1 cellular context compared by ENCODE assay signal in the genomic region with DNA sequence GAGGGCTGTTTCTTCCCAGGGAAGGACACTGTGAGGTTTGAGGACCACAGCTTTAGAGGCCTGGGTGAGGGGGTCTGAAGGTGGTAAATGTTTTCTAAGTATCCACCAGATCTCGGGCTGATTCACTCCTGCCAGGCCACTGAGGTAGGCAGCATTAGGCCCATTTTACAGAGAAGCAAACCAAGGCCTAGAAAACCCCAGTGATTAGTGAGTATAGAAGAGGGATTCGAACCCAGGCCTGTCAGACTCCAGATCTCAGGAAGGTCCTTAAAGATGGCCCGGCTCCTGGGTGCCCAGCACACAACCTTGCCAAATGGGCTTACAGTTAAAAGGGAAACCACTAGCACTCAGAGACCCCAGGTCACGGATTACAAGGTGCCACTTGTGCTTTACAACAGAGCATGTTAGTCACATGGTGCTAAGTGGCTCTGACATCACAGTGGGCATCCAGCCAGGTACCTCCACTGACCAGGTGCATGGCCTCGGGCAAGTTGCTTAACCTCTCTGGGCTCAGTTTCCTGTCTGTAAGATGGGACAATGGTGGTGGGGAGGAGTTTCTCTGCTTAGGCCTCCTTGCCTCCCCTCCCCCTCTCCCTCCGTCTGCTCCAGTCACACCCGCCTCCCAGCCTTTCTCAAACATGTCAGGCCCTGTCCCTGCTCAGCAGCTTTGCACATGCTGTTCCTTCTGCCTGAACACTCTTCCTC.
TF ChIP-seq lines count a peak whose summit lies in the region.

No MANE protein-coding gene starts in this region.

TF ChIP-seq in H1, 55 proteins besides CTCF, POLR2A, EP300 and RAD21 (continued from another document):
- TF ChIP-seq, protein P1, sequence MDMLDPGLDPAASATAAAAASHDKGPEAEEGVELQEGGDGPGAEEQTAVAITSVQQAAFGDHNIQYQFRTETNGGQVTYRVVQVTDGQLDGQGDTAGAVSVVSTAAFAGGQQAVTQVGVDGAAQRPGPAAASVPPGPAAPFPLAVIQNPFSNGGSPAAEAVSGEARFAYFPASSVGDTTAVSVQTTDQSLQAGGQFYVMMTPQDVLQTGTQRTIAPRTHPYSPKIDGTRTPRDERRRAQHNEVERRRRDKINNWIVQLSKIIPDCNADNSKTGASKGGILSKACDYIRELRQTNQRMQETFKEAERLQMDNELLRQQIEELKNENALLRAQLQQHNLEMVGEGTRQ (IDR thresholded peaks at IDR 0.05; ENCODE audit: low read length), result no peak
- TF ChIP-seq CREB1 (IDR thresholded peaks at IDR 0.05) (no peak), KDM1A (IDR thresholded peaks at IDR 0.05; ENCODE audit: borderline replicate concordance, low read length) (no peak), SIN3A (conservative IDR thresholded peaks at IDR 0.05 in 1 of 2, IDR thresholded peaks at IDR 0.05 in 1 of 2; ENCODE audit: low read depth in 1 of 2, low read length in 2 of 2) (no peak), SUZ12 (IDR thresholded peaks at IDR 0.05; ENCODE audit: low read length) (no peak), YY1 (IDR thresholded peaks at IDR 0.05; ENCODE audit: low read depth, low read length) (no peak), FOSL1 (IDR thresholded peaks at IDR 0.05; ENCODE audit: insufficient read depth, low read depth, low read length) (no peak), PHF8 (conservative IDR thresholded peaks at IDR 0.05; ENCODE audit: low read depth, low read length) (no peak), SIRT6 (IDR thresholded peaks at IDR 0.05; ENCODE audit: low read length) (no peak), BRCA1 (IDR thresholded peaks at IDR 0.05; ENCODE audit: low read depth, low read length) (no peak)
- TF ChIP-seq, protein P2, sequence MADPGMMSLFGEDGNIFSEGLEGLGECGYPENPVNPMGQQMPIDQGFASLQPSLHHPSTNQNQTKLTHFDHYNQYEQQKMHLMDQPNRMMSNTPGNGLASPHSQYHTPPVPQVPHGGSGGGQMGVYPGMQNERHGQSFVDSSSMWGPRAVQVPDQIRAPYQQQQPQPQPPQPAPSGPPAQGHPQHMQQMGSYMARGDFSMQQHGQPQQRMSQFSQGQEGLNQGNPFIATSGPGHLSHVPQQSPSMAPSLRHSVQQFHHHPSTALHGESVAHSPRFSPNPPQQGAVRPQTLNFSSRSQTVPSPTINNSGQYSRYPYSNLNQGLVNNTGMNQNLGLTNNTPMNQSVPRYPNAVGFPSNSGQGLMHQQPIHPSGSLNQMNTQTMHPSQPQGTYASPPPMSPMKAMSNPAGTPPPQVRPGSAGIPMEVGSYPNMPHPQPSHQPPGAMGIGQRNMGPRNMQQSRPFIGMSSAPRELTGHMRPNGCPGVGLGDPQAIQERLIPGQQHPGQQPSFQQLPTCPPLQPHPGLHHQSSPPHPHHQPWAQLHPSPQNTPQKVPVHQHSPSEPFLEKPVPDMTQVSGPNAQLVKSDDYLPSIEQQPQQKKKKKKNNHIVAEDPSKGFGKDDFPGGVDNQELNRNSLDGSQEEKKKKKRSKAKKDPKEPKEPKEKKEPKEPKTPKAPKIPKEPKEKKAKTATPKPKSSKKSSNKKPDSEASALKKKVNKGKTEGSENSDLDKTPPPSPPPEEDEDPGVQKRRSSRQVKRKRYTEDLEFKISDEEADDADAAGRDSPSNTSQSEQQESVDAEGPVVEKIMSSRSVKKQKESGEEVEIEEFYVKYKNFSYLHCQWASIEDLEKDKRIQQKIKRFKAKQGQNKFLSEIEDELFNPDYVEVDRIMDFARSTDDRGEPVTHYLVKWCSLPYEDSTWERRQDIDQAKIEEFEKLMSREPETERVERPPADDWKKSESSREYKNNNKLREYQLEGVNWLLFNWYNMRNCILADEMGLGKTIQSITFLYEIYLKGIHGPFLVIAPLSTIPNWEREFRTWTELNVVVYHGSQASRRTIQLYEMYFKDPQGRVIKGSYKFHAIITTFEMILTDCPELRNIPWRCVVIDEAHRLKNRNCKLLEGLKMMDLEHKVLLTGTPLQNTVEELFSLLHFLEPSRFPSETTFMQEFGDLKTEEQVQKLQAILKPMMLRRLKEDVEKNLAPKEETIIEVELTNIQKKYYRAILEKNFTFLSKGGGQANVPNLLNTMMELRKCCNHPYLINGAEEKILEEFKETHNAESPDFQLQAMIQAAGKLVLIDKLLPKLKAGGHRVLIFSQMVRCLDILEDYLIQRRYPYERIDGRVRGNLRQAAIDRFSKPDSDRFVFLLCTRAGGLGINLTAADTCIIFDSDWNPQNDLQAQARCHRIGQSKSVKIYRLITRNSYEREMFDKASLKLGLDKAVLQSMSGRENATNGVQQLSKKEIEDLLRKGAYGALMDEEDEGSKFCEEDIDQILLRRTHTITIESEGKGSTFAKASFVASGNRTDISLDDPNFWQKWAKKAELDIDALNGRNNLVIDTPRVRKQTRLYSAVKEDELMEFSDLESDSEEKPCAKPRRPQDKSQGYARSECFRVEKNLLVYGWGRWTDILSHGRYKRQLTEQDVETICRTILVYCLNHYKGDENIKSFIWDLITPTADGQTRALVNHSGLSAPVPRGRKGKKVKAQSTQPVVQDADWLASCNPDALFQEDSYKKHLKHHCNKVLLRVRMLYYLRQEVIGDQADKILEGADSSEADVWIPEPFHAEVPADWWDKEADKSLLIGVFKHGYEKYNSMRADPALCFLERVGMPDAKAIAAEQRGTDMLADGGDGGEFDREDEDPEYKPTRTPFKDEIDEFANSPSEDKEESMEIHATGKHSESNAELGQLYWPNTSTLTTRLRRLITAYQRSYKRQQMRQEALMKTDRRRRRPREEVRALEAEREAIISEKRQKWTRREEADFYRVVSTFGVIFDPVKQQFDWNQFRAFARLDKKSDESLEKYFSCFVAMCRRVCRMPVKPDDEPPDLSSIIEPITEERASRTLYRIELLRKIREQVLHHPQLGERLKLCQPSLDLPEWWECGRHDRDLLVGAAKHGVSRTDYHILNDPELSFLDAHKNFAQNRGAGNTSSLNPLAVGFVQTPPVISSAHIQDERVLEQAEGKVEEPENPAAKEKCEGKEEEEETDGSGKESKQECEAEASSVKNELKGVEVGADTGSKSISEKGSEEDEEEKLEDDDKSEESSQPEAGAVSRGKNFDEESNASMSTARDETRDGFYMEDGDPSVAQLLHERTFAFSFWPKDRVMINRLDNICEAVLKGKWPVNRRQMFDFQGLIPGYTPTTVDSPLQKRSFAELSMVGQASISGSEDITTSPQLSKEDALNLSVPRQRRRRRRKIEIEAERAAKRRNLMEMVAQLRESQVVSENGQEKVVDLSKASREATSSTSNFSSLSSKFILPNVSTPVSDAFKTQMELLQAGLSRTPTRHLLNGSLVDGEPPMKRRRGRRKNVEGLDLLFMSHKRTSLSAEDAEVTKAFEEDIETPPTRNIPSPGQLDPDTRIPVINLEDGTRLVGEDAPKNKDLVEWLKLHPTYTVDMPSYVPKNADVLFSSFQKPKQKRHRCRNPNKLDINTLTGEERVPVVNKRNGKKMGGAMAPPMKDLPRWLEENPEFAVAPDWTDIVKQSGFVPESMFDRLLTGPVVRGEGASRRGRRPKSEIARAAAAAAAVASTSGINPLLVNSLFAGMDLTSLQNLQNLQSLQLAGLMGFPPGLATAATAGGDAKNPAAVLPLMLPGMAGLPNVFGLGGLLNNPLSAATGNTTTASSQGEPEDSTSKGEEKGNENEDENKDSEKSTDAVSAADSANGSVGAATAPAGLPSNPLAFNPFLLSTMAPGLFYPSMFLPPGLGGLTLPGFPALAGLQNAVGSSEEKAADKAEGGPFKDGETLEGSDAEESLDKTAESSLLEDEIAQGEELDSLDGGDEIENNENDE (IDR thresholded peaks at IDR 0.05; ENCODE audit: insufficient replicate concordance, low read length), result no peak
- TF ChIP-seq, protein P3, sequence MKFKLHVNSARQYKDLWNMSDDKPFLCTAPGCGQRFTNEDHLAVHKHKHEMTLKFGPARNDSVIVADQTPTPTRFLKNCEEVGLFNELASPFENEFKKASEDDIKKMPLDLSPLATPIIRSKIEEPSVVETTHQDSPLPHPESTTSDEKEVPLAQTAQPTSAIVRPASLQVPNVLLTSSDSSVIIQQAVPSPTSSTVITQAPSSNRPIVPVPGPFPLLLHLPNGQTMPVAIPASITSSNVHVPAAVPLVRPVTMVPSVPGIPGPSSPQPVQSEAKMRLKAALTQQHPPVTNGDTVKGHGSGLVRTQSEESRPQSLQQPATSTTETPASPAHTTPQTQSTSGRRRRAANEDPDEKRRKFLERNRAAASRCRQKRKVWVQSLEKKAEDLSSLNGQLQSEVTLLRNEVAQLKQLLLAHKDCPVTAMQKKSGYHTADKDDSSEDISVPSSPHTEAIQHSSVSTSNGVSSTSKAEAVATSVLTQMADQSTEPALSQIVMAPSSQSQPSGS (IDR thresholded peaks at IDR 0.05; ENCODE audit: low read length), result no peak
